ENCODE assay signal across 8 cellular contexts in the genomic region with DNA sequence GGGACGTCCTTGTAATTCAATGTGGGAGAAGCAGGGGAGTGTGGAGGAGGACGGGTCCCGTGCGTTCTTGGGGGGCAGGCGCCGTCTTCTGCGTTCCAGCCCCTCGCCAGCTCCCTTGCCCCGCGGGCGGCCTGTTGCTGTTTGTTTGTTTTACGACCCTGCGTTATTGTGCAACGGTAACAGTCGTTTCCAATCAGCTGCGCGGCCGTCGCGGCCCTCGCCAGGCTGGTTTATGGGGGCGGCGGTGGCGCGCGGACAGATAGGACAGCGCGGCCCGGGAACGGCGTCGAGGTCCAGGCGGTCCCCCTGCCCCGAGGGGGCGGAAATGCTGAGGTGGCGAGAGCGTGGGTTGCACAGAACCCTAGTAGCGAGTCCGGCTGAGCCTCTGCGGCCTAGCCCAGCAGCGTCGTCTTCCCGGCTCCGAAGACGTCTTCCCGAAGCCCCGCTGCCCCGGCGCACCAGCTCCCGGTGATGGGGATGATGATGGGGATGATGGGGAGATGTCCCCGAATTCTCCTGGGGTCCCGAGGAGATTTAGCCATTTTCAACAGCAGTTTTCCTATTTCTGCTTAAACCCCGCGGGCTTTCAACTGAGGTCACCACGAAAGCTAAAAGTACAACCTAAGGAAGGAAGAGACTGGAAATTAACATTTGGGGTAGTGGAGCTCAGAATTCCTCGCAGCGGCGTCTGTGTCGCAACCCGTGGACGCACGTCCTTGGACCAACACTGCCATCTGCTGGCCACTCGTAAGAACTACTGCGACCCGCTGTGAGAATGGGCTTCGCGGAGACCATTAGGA. TPM values are rescaled to one million over a fixed set of nuclear protein-coding genes. Genes with fewer than 3 reads are reported as not detected.
DNase-seq lines count a peak whose midpoint lies in the region; ATAC-seq and TF ChIP-seq lines count a peak whose summit lies in the region.

No MANE protein-coding gene starts in this region.

- POLR2A ChIA-PET in activated naive CD8-positive, alpha-beta T cell treated with anti-CD3 and anti-CD28 coated beads, Interleukin-2, amount 10 ng/mL, durations not matched to agents 7 days and 5 days (lab: Charles Lee), result interaction anchor here (1.5 kb wide), 1 partner anchor 178 kb away, joined by 3 read pairs; no protein-coding TSS in a partner anchor

- H3K27ac Mint-ChIP-seq in activated naive CD8-positive, alpha-beta T cell treated with anti-CD3 and anti-CD28 coated beads, Interleukin-2, amount 10 ng/mL, durations not matched to agents 7 days and 5 days, result no peak overlapping the region

- H2AFZ ChIP-seq in trophoblast cell (ENCODE audit: insufficient read depth, low read length, poor library complexity), result peak overlapping the region; percentile 86

- H2BK12ac ChIP-seq in trophoblast cell (ENCODE audit: low read length), result peak overlapping the region; percentile 15

- WGBS in trophoblast cell (ENCODE audit: extremely low coverage, insufficient coverage, insufficient read length), result no CpG with 5 or more reads among the region's 67 CpGs
- WGBS in upper lobe of left lung, 2 donors, result 1% methylated on average over 44 to 61 of the region's 67 CpGs

- peak overlapping the region; percentile 25 for H3K18ac ChIP-seq in trophoblast cell (ENCODE audit: low read length)

- H3K4me1 Mint-ChIP-seq in activated naive CD8-positive, alpha-beta T cell treated with anti-CD3 and anti-CD28 coated beads, Interleukin-2, amount 10 ng/mL, durations not matched to agents 7 days and 5 days, result peaks cover 8% of the 10 kb centered on the region

- peak overlapping the region; percentile 16 for H4K12ac ChIP-seq in trophoblast cell (ENCODE audit: low read depth, low read length)

- H3K4me3 Mint-ChIP-seq in activated naive CD8-positive, alpha-beta T cell treated with anti-CD3 and anti-CD28 coated beads, Interleukin-2, amount 10 ng/mL, durations not matched to agents 7 days and 5 days, result peak overlapping the region; percentile 72

- peaks cover 2% of the 10 kb centered on the region for H3K9me3 ChIP-seq in trophoblast cell (ENCODE audit: insufficient read depth, low read depth, low read length)
- H3K9me3 ChIP-seq in upper lobe of left lung, result no peaks in the 10 kb centered on the region

- peak overlapping the region; percentile 80 for H3K4me2 ChIP-seq in trophoblast cell (ENCODE audit: low read length)

- peaks cover 14% of the 10 kb centered on the region for H3K27me3 ChIP-seq in trophoblast cell (ENCODE audit: insufficient read depth, low read length)
- peaks cover 0 to 38% (median 33%) of the 10 kb centered on the region in 4 donors for H3K27me3 ChIP-seq in upper lobe of left lung

- H3K27ac ChIP-seq in trophoblast cell (ENCODE audit: low read depth, low read length), result peak overlapping the region; percentile 74
- peak overlapping the region; percentile 33 to 83 (median 77) for H3K27ac ChIP-seq in upper lobe of left lung

- H3K4me1 ChIP-seq in trophoblast cell (ENCODE audit: control insufficient read depth in 1 of 2, insufficient read depth in 2 of 2, low read length in 2 of 2) (peaks cover 0 to 27% of the 10 kb centered on the region in 2 experiments), upper lobe of left lung (peaks cover 38 to 52% (median 44%) of the 10 kb centered on the region in 4 donors)

- H3K36me3 Mint-ChIP-seq in activated naive CD8-positive, alpha-beta T cell treated with anti-CD3 and anti-CD28 coated beads, Interleukin-2, amount 10 ng/mL, durations not matched to agents 7 days and 5 days, result no peaks in the 10 kb centered on the region

- H3K79me2 ChIP-seq in trophoblast cell (ENCODE audit: control insufficient read depth, insufficient read depth, low read length, poor library complexity), result peaks cover 5% of the 10 kb centered on the region

- peaks cover 20% of the 10 kb centered on the region for H3K79me1 ChIP-seq in trophoblast cell (ENCODE audit: low read length)

- ATAC-seq in GM21723 (IDR thresholded peaks at IDR 0.05; ENCODE audit: unreplicated experiment) (peak; percentile 63), upper lobe of left lung (ENCODE audit: low FRiP score in 2 of 2) (peak; percentile 85)
- peak; percentile 11 for ATAC-seq in activated naive CD8-positive, alpha-beta T cell treated with anti-CD3 and anti-CD28 coated beads, Interleukin-2, amount 10 ng/mL, durations not matched to agents 7 days and 5 days (ENCODE audit: low read depth)

- peak overlapping the region; percentile 52 for H4K91ac ChIP-seq in trophoblast cell (ENCODE audit: low read depth, low read length)

- peak overlapping the region; percentile 51 for H4K8ac ChIP-seq in trophoblast cell (ENCODE audit: low read depth, low read length)

- H2AK5ac ChIP-seq in trophoblast cell (ENCODE audit: low read length), result no peak overlapping the region

- DNase-seq in DMS153 treated with DMSO at 0.1 percent for 48 hours (lab: John Stamatoyannopoulos, UW; ENCODE audit: unreplicated experiment) (peak; percentile 68), LoVo (ENCODE audit: low spot score) (peak; percentile 83), SKM-1 treated with dmso at 0.1 percent for 144 hours (lab: John Stamatoyannopoulos, UW; ENCODE audit: unreplicated experiment) (peak; percentile 72), cardiac septum (ENCODE audit: low spot score) (peak; percentile 90), trophoblast cell (peak; percentile 73 to 95), upper lobe of left lung (peak; percentile 83 to 90)
- DNase-seq in activated naive CD8-positive, alpha-beta T cell treated with anti-CD3 and anti-CD28 coated beads, Interleukin-2, amount 10 ng/mL, durations not matched to agents 7 days and 5 days, result peak; percentile 65

- H2BK120ac ChIP-seq in trophoblast cell (ENCODE audit: insufficient read depth, low read length, poor library complexity), result peak overlapping the region; percentile 19

- H3K9me3 Mint-ChIP-seq in activated naive CD8-positive, alpha-beta T cell treated with anti-CD3 and anti-CD28 coated beads, Interleukin-2, amount 10 ng/mL, durations not matched to agents 7 days and 5 days, result no peaks in the 10 kb centered on the region

- H3K4ac ChIP-seq in trophoblast cell (ENCODE audit: low read depth, low read length), result peak overlapping the region; percentile 72

- no peaks in the 10 kb centered on the region for H3K36me3 ChIP-seq in trophoblast cell (ENCODE audit: control insufficient read depth in 1 of 2, insufficient read depth in 2 of 2, low read length in 2 of 2)
- H3K36me3 ChIP-seq in upper lobe of left lung, result no peaks in the 10 kb centered on the region

- peaks cover 56% of the 10 kb centered on the region for H3K27me3 Mint-ChIP-seq in activated naive CD8-positive, alpha-beta T cell treated with anti-CD3 and anti-CD28 coated beads, Interleukin-2, amount 10 ng/mL, durations not matched to agents 7 days and 5 days

- TF ChIP-seq EP300 in upper lobe of left lung (IDR thresholded peaks at IDR 0.05), result no peak

- intact Hi-C loops in cardiac septum (cut with DNase I), result loop anchor here (2.0 to 10.0 kb wide), 6 partner anchors 325 to 2002 kb away; a partner anchor contains a TSS

- no peak for TF ChIP-seq POLR2A in upper lobe of left lung (IDR thresholded peaks at IDR 0.05)

- TF ChIP-seq CTCF in upper lobe of left lung (IDR thresholded peaks at IDR 0.05), result peak; percentile 80 to 91 (median 88)

- peak overlapping the region; percentile 6 for H3K14ac ChIP-seq in trophoblast cell (ENCODE audit: low read length)

- no peak overlapping the region for H3K9ac ChIP-seq in trophoblast cell (ENCODE audit: low read length)

- peak overlapping the region; percentile 36 for H2BK5ac ChIP-seq in trophoblast cell (ENCODE audit: low read depth, low read length, poor library complexity)

- no peak overlapping the region for H3K23ac ChIP-seq in trophoblast cell (ENCODE audit: low read length)

- H3K4me3 ChIP-seq in trophoblast cell (ENCODE audit: low read depth, low read length) (peak overlapping the region; percentile 79), upper lobe of left lung (peak overlapping the region; percentile 41 to 60 (median 55))

RNA-seq across cellular contexts. Expression of a gene that starts 4.8 kb away (rescaled TPM):
- not detected for total RNA-seq in activated naive CD8-positive, alpha-beta T cell treated with anti-CD3 and anti-CD28 coated beads, Interleukin-2, amount 10 ng/mL, durations not matched to agents 7 days and 5 days
- 23.4 TPM for total RNA-seq in cardiac septum
- 16.1 and 18.0 TPM in 2 replicates for polyA plus RNA-seq in trophoblast cell (2013)
- total RNA-seq in upper lobe of left lung, result 100 to 1,000 TPM in 2 of 6 donors, 10 to 100 TPM in 4; 60.5 to 136 (median 77.0) TPM

Comparison
In these comparisons a context has a peak if more than half of its experiments do, and no peak if none do; other contexts are left out.
1. Peak in every context shown above with its lines: DNase-seq, ATAC-seq, H3K4me3 ChIP-seq and H3K27ac ChIP-seq.
2. ATAC-seq: peak in every context shown above with its lines; median percentile 85 in upper lobe of left lung; 63 in GM21723; 11 in activated naive CD8-positive, alpha-beta T cell treated with anti-CD3 and anti-CD28 coated beads, Interleukin-2, amount 10 ng/mL, durations not matched to agents 7 days and 5 days.
3. RNA of a gene that starts 4.8 kb away (total RNA-seq): 60.5 to 136 TPM in upper lobe of left lung and 23.4 TPM in cardiac septum (single experiment); not detected in activated naive CD8-positive, alpha-beta T cell treated with anti-CD3 and anti-CD28 coated beads, Interleukin-2, amount 10 ng/mL, durations not matched to agents 7 days and 5 days; every median in the first group is over 10 times any median in the second.